12 cellular contexts compared by ENCODE assay signal in genomic region chr5:108818613-108819272, GRCh38.
DNase-seq lines count a peak whose midpoint lies in the region; ATAC-seq lines count a peak whose summit lies in the region.
"Had no signal": no experiment of that assay in that cellular context is flagged by ENCODE, and none has a peak within 500 bp of the region (broad histone marks: within the 10 kb centered on the region; RNA-seq: fewer than 3 reads in every experiment).

No MANE protein-coding gene starts in this region.

- H3K36me3 Mint-ChIP-seq in activated naive CD8-positive, alpha-beta T cell treated with anti-CD3 and anti-CD28 coated beads for 36 hours = peaks cover 12% of the 10 kb centered on the region

- H3K4me1 Mint-ChIP-seq in activated naive CD8-positive, alpha-beta T cell treated with anti-CD3 and anti-CD28 coated beads for 36 hours = peaks cover 9% of the 10 kb centered on the region

- H3K4me3 Mint-ChIP-seq in activated naive CD8-positive, alpha-beta T cell treated with anti-CD3 and anti-CD28 coated beads for 36 hours = no peak overlapping the region

- no peaks in the 10 kb centered on the region for H3K27me3 Mint-ChIP-seq in activated naive CD8-positive, alpha-beta T cell treated with anti-CD3 and anti-CD28 coated beads for 36 hours

- H3K9me3 Mint-ChIP-seq in activated naive CD8-positive, alpha-beta T cell treated with anti-CD3 and anti-CD28 coated beads for 36 hours = peaks cover 4% of the 10 kb centered on the region

- DNase-seq in ACHN (peak; percentile 31), GM19238 (ENCODE audit: insufficient read length, low spot score) (peak; percentile 16), NCI-H146 treated with DMSO at 0.1 percent for 48 hours (lab: John Stamatoyannopoulos, UW; ENCODE audit: unreplicated experiment) (no peak), T-helper 9 cell (no peak), NCI-H82 treated with DMSO at 0.1 percent for 48 hours (lab: John Stamatoyannopoulos, UW; ENCODE audit: unreplicated experiment) (no peak), NCI-H2081 (lab: John Stamatoyannopoulos, UW) (no peak)
- DNase-seq in activated naive CD8-positive, alpha-beta T cell treated with anti-CD3 and anti-CD28 coated beads for 36 hours = no peak
- DNase-seq: DMS79; esophagus squamous epithelium; SHP77 treated with DMSO at 0.1 percent for 48 hours; stimulated activated CD4-positive, alpha-beta T cell treated with anti-CD3 and anti-CD28 coated beads, Interleukin-4, amount 100 ng/mL, for 4 hours had no signal

- ATAC-seq in HG03066 (IDR thresholded peaks at IDR 0.05; ENCODE audit: low read depth, unreplicated experiment) = peak; percentile 89

- in situ Hi-C loops in ACHN (cut with HindIII; ENCODE audit: low pct_ligation_motif_present, low pct_unique_long_range_greater_than_20kb, low sequenced_read_pairs) = no loop called here

- peak overlapping the region; percentile 42 for H3K27ac Mint-ChIP-seq in activated naive CD8-positive, alpha-beta T cell treated with anti-CD3 and anti-CD28 coated beads for 36 hours

Comparison
In these comparisons a context has a peak if more than half of its experiments do, and no peak if none do; other contexts are left out.
1. DNase-seq: peak in ACHN (single experiment) and GM19238 (single experiment); none in activated naive CD8-positive, alpha-beta T cell treated with anti-CD3 and anti-CD28 coated beads for 36 hours (single experiment), NCI-H146 treated with DMSO at 0.1 percent for 48 hours (single experiment), T-helper 9 cell (single experiment), NCI-H82 treated with DMSO at 0.1 percent for 48 hours (single experiment) and NCI-H2081 (0 of 2).